In the genomic region with DNA sequence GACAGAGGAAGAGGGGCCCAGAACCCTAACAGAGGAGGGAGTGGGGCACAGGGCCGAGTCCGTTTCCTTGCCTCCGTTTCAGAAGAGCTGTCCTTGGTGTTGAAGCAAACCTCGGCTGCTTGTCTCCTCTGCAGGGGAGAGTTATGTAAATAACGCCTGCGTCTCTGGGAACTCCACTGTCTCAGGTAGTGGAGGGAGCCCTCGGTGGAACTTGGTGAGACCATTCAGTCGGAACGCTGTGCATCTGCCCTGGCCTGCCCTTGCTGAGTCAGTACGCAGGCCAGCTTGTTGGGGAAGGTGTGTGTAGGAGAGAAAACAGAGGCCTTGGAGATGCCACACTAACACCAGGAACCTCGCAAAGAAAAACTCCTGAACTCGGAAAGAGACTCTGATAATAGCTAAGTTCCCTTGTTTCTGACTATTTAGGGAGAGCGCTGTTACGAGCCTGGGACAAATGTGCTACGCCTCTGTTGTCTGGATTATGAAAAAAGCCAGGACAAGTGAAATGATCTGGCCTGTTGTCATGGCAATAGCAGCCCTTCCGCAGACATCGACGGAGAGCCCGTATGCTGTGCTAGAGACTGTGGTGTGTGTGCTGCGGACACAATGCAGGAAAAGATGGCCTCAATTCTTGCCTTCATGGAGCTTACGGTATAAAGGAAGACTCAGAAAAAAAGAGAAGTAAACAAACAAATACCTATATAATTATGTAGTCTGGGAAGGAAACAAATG, we compare ENCODE assay signal across 11 cellular contexts.
A peak's percentile ranks its signal among the peaks of the same experiment; 100 is the strongest.
DNase-seq lines count a peak whose midpoint lies in the region; ATAC-seq, FAIRE-seq and TF ChIP-seq lines count a peak whose summit lies in the region.
"Had no signal": no experiment of that assay in that cellular context is flagged by ENCODE, and none has a peak within 500 bp of the region (broad histone marks: within the 10 kb centered on the region; RNA-seq: fewer than 3 reads in every experiment).

No MANE protein-coding gene starts in this region.

- H3K27me3 Mint-ChIP-seq in activated CD4-positive, alpha-beta T cell treated with anti-CD3 and anti-CD28 coated beads, Interleukin-2, amount 10 ng/mL, durations not matched to agents 7 days and 5 days, result no peaks in the 10 kb centered on the region

- no peak overlapping the region for H4K8ac ChIP-seq in trophoblast cell (ENCODE audit: low read depth, low read length)

- H3K4me2 ChIP-seq in trophoblast cell (ENCODE audit: low read length), result peak overlapping the region; percentile 29

- POLR2A ChIA-PET in activated CD4-positive, alpha-beta T cell treated with anti-CD3 and anti-CD28 coated beads, Interleukin-2, amount 10 ng/mL, durations not matched to agents 7 days and 5 days (lab: Charles Lee), result interaction anchor here (0.6 kb wide), 1 partner anchor 31 kb away, joined by 6 read pairs; no protein-coding TSS in a partner anchor

- H2BK120ac ChIP-seq in trophoblast cell (ENCODE audit: insufficient read depth, low read length, poor library complexity), result peak overlapping the region; percentile 25

- H3K27ac ChIP-seq in VCaP, result peak overlapping the region; percentile 51; the same call in 1 of the 2 replicates
- H3K27ac ChIP-seq in trophoblast cell (ENCODE audit: low read depth, low read length), result peak overlapping the region; percentile 8

- H3K14ac ChIP-seq in trophoblast cell (ENCODE audit: low read length), result no peak overlapping the region

- no peak overlapping the region for H2AFZ ChIP-seq in trophoblast cell (ENCODE audit: insufficient read depth, low read length, poor library complexity)

- H3K27ac Mint-ChIP-seq in activated CD4-positive, alpha-beta T cell treated with anti-CD3 and anti-CD28 coated beads, Interleukin-2, amount 10 ng/mL, durations not matched to agents 7 days and 5 days, result no peak overlapping the region
- H3K27ac Mint-ChIP-seq: activated naive CD4-positive, alpha-beta T cell treated with anti-CD3 and anti-CD28 coated beads for 36 hours; mesothelial cell of epicardium had no signal

- H3K4me3 Mint-ChIP-seq in activated CD4-positive, alpha-beta T cell treated with anti-CD3 and anti-CD28 coated beads, Interleukin-2, amount 10 ng/mL, durations not matched to agents 7 days and 5 days, result no peak overlapping the region
- H3K4me3 Mint-ChIP-seq: activated naive CD4-positive, alpha-beta T cell treated with anti-CD3 and anti-CD28 coated beads for 36 hours; mesothelial cell of epicardium had no signal

- no peak overlapping the region for H3K18ac ChIP-seq in trophoblast cell (ENCODE audit: low read length)

- no peaks in the 10 kb centered on the region for H3K36me3 ChIP-seq in trophoblast cell (ENCODE audit: control insufficient read depth in 1 of 2, insufficient read depth in 2 of 2, low read length in 2 of 2)

- H2BK12ac ChIP-seq in trophoblast cell (ENCODE audit: low read length), result no peak overlapping the region

- no peak overlapping the region for H2AK5ac ChIP-seq in trophoblast cell (ENCODE audit: low read length)

- H3K4me3 ChIP-seq in fibroblast of the aortic adventitia (ENCODE audit: low read depth, low read length) (no peak overlapping the region), trophoblast cell (ENCODE audit: low read depth, low read length) (no peak overlapping the region)

- H3K9ac ChIP-seq in trophoblast cell (ENCODE audit: low read length), result no peak overlapping the region

- no peak overlapping the region for H2BK5ac ChIP-seq in trophoblast cell (ENCODE audit: low read depth, low read length, poor library complexity)

- H3K79me2 ChIP-seq in trophoblast cell (ENCODE audit: control insufficient read depth, insufficient read depth, low read length, poor library complexity), result no peaks in the 10 kb centered on the region

- no peak overlapping the region for H3K23ac ChIP-seq in trophoblast cell (ENCODE audit: low read length)

- DNase-seq in HT-29 (ENCODE audit: low spot score), result peak; percentile 7
- DNase-seq in fibroblast of the aortic adventitia (ENCODE audit: low read depth), result peak; percentile 39
- DNase-seq in trophoblast cell, result peak; percentile 95 to 98
- DNase-seq in GM12891 (ENCODE audit: insufficient read length, low spot score), result no peak
- DNase-seq in activated CD4-positive, alpha-beta T cell treated with anti-CD3 and anti-CD28 coated beads, Interleukin-2, amount 10 ng/mL, durations not matched to agents 7 days and 5 days, result no peak
- DNase-seq: activated naive CD4-positive, alpha-beta T cell treated with anti-CD3 and anti-CD28 coated beads for 36 hours; GOT3; NCI-H2029 treated with DMSO at 0.1 percent for 48 hours had no signal

- no peak overlapping the region for H4K91ac ChIP-seq in trophoblast cell (ENCODE audit: low read depth, low read length)

- WGBS in trophoblast cell (ENCODE audit: extremely low coverage, insufficient coverage, insufficient read length), result no CpG with 5 or more reads among the region's 21 CpGs

- TF ChIP-seq CTCF in VCaP (conservative IDR thresholded peaks at IDR 0.05) (no peak), fibroblast of the aortic adventitia (IDR thresholded peaks at IDR 0.05; ENCODE audit: insufficient read depth, low read length) (no peak)

- no peaks in the 10 kb centered on the region for H3K27me3 ChIP-seq in trophoblast cell (ENCODE audit: insufficient read depth, low read length)

- H3K79me1 ChIP-seq in trophoblast cell (ENCODE audit: low read length), result peaks cover 8% of the 10 kb centered on the region

- H3K9me3 Mint-ChIP-seq in activated CD4-positive, alpha-beta T cell treated with anti-CD3 and anti-CD28 coated beads, Interleukin-2, amount 10 ng/mL, durations not matched to agents 7 days and 5 days, result no peaks in the 10 kb centered on the region
- H3K9me3 Mint-ChIP-seq: activated naive CD4-positive, alpha-beta T cell treated with anti-CD3 and anti-CD28 coated beads for 36 hours; mesothelial cell of epicardium had no signal

- no peaks in the 10 kb centered on the region for H3K36me3 Mint-ChIP-seq in activated CD4-positive, alpha-beta T cell treated with anti-CD3 and anti-CD28 coated beads, Interleukin-2, amount 10 ng/mL, durations not matched to agents 7 days and 5 days (ENCODE audit: low read depth)
- H3K36me3 Mint-ChIP-seq: mesothelial cell of epicardium had no signal

- CTCF ChIA-PET in activated CD4-positive, alpha-beta T cell treated with anti-CD3 and anti-CD28 coated beads, Interleukin-2, amount 10 ng/mL, durations not matched to agents 7 days and 5 days (lab: Charles Lee), result interaction anchor here (1.1 kb wide), 1 partner anchor 42 kb away, joined by 3 read pairs; no protein-coding TSS in a partner anchor

- H4K12ac ChIP-seq in trophoblast cell (ENCODE audit: low read depth, low read length), result no peak overlapping the region

- FAIRE-seq in GM12891 (lab: Jason Lieb, UNC), result no peak

- no peaks in the 10 kb centered on the region for H3K9me3 ChIP-seq in trophoblast cell (ENCODE audit: insufficient read depth, low read depth, low read length)

- H3K4me1 Mint-ChIP-seq in activated CD4-positive, alpha-beta T cell treated with anti-CD3 and anti-CD28 coated beads, Interleukin-2, amount 10 ng/mL, durations not matched to agents 7 days and 5 days, result no peaks in the 10 kb centered on the region

- no peak overlapping the region for H3K4ac ChIP-seq in trophoblast cell (ENCODE audit: low read depth, low read length)

- TF ChIP-seq POLR2A in GM12891 (IDR thresholded peaks at IDR 0.05; ENCODE audit: low read depth, low read length), result no peak

- no peak for ATAC-seq in GM18909 (IDR thresholded peaks at IDR 0.05; ENCODE audit: poor library complexity, unreplicated experiment)

- H3K4me1 ChIP-seq in trophoblast cell (ENCODE audit: control insufficient read depth in 1 of 2, insufficient read depth in 2 of 2, low read length in 2 of 2), result peaks cover 10 to 13% of the 10 kb centered on the region in 2 experiments

TF ChIP-seq in GM12891, 5 proteins besides CTCF, POLR2A, EP300 and RAD21:
- TF ChIP-seq POLR2AphosphoS5 (IDR thresholded peaks at IDR 0.05; ENCODE audit: low read depth, low read length) (no peak), TAF1 (IDR thresholded peaks at IDR 0.05; ENCODE audit: low read depth, low read length) (no peak), POU2F2 (IDR thresholded peaks at IDR 0.05; ENCODE audit: low read depth, low read length) (no peak), PAX5 (IDR thresholded peaks at IDR 0.05; ENCODE audit: insufficient read depth, low read length, severe bottlenecking) (no peak), SPI1 (IDR thresholded peaks at IDR 0.05; ENCODE audit: low read depth, low read length) (no peak)

Comparison
In these comparisons a context has a peak if more than half of its experiments do, and no peak if none do; other contexts are left out.
1. DNase-seq: peak in HT-29 (single experiment), fibroblast of the aortic adventitia (single experiment) and trophoblast cell (2 of 2); none in GM12891 (single experiment) and activated CD4-positive, alpha-beta T cell treated with anti-CD3 and anti-CD28 coated beads, Interleukin-2, amount 10 ng/mL, durations not matched to agents 7 days and 5 days (single experiment).